In genomic region chr15:52642386-52643361, GRCh38 we compare ENCODE assay signal across 15 cellular contexts. TPM values are rescaled to one million over a fixed set of nuclear protein-coding genes. Genes with fewer than 3 reads are reported as not detected.
A peak's percentile ranks its signal among the peaks of the same experiment; 100 is the strongest.
DNase-seq lines count a peak whose midpoint lies in the region; ATAC-seq, FAIRE-seq and TF ChIP-seq lines count a peak whose summit lies in the region.
"Had no signal": no experiment of that assay in that cellular context is flagged by ENCODE, and none has a peak within 500 bp of the region (broad histone marks: within the 10 kb centered on the region; RNA-seq: fewer than 3 reads in every experiment).

No MANE protein-coding gene starts in this region.

- no peak overlapping the region for H3K27ac Mint-ChIP-seq in activated T-cell treated with anti-CD3 and anti-CD28 coated beads, Interleukin-2, amount 50 U/mL, for 72 hours

- peak; percentile 20 to 64 (median 43) for ATAC-seq in heart left ventricle
- ATAC-seq in GM21619 (IDR thresholded peaks at IDR 0.05; ENCODE audit: unreplicated experiment), result no peak
- no peak for ATAC-seq in activated T-cell treated with anti-CD3 and anti-CD28 coated beads, Interleukin-2, amount 50 U/mL, for 72 hours (replicated peaks in 1 of 2)
- ATAC-seq: HepG2, right lobe of liver had no signal

- TF ChIP-seq CTCF in heart left ventricle (IDR thresholded peaks at IDR 0.05), result no peak

- peaks cover 0 to 20% (median 13%) of the 10 kb centered on the region in 12 donors for H3K4me1 ChIP-seq in heart left ventricle
- peaks cover 9 to 39% (median 19%) of the 10 kb centered on the region in 5 donors for H3K4me1 ChIP-seq in subcutaneous abdominal adipose tissue (ENCODE audit: control insufficient read depth in 5 of 5, insufficient read depth in 5 of 5, low read length in 5 of 5)

- no peaks in the 10 kb centered on the region for H3K36me3 Mint-ChIP-seq in activated T-cell treated with anti-CD3 and anti-CD28 coated beads, Interleukin-2, amount 50 U/mL, for 72 hours (ENCODE audit: insufficient read depth in 2 of 2)

- 70 to 74% (median 72%) methylated on average over 5 of the region's 5 CpGs for WGBS in heart left ventricle, 4 donors

- H3K36me3 ChIP-seq in heart left ventricle, result peaks cover 0 to 64% (median 26%) of the 10 kb centered on the region in 9 donors
- H3K36me3 ChIP-seq in subcutaneous abdominal adipose tissue (ENCODE audit: control insufficient read depth in 5 of 5, insufficient read depth in 5 of 5, low read length in 5 of 5), result peaks cover 3 to 23% (median 20%) of the 10 kb centered on the region in 5 donors
- H3K36me3 ChIP-seq: adrenal gland had no signal

- DNase-seq in GM12891 (ENCODE audit: insufficient read length, low spot score), result no peak
- peak; percentile 64 for DNase-seq in amniotic epithelial cell (ENCODE audit: low read depth)
- DNase-seq in heart left ventricle, result no peak
- DNase-seq in activated T-cell treated with anti-CD3 and anti-CD28 coated beads, Interleukin-2, amount 50 U/mL, for 72 hours, result no peak
- no peak for DNase-seq in NCI-H1048 (lab: John Stamatoyannopoulos, UW)
- DNase-seq in 8988T, result no peak
- DNase-seq: activated CD4-positive, alpha-beta T cell treated with anti-CD3 and anti-CD28 coated beads, Interleukin-2, amount 50 U/mL, for 4 hours; adrenal gland; erythroblast; right lobe of liver; SIG-M5; stimulated activated CD8-positive, alpha-beta memory T cell treated with anti-CD3 and anti-CD28 coated beads, Interleukin-4, amount 100 ng/mL, for 48 hours had no signal

- peaks cover 9% of the 10 kb centered on the region for H3K4me1 Mint-ChIP-seq in activated T-cell treated with anti-CD3 and anti-CD28 coated beads, Interleukin-2, amount 50 U/mL, for 72 hours (ENCODE audit: low read depth)

- peak overlapping the region in 7 of 12 donors; percentile 4 to 48 (median 41) for H3K27ac ChIP-seq in heart left ventricle
- H3K27ac ChIP-seq in subcutaneous abdominal adipose tissue (ENCODE audit: low read depth, low read length), result peak overlapping the region; percentile 81
- H3K27ac ChIP-seq: right lobe of liver had no signal

- FAIRE-seq in GM12891 (lab: Jason Lieb, UNC), result peak; percentile 62
- FAIRE-seq: HepG2 had no signal

- H3K9me3 ChIP-seq in heart left ventricle (no peaks in the 10 kb centered on the region), subcutaneous abdominal adipose tissue (ENCODE audit: control insufficient read depth in 5 of 5, low read length in 5 of 5) (no peaks in the 10 kb centered on the region)
- H3K9me3 ChIP-seq: adrenal gland, right lobe of liver had no signal

- H3K4me3 ChIP-seq in heart left ventricle (no peak overlapping the region), subcutaneous abdominal adipose tissue (ENCODE audit: low read depth in 1 of 5, low read length in 5 of 5) (no peak overlapping the region)
- H3K4me3 ChIP-seq: adrenal gland, right lobe of liver had no signal

- H3K9ac ChIP-seq in subcutaneous abdominal adipose tissue (ENCODE audit: low read length in 5 of 5), result peak overlapping the region in 1 of 5 donors; percentile 35

- H3K27me3 Mint-ChIP-seq in activated T-cell treated with anti-CD3 and anti-CD28 coated beads, Interleukin-2, amount 50 U/mL, for 72 hours (ENCODE audit: low read depth), result no peaks in the 10 kb centered on the region

- TF ChIP-seq POLR2A in GM12891 (IDR thresholded peaks at IDR 0.05; ENCODE audit: low read depth, low read length), result no peak
- no peak for TF ChIP-seq POLR2A in heart left ventricle (IDR thresholded peaks at IDR 0.05)

- no peaks in the 10 kb centered on the region for H3K9me3 Mint-ChIP-seq in activated T-cell treated with anti-CD3 and anti-CD28 coated beads, Interleukin-2, amount 50 U/mL, for 72 hours

- no peaks in the 10 kb centered on the region for H3K27me3 ChIP-seq in heart left ventricle
- H3K27me3 ChIP-seq in subcutaneous abdominal adipose tissue (ENCODE audit: control insufficient read depth in 5 of 5, insufficient read depth in 4 of 5, low read length in 5 of 5), result no peaks in the 10 kb centered on the region
- H3K27me3 ChIP-seq: adrenal gland, right lobe of liver had no signal

- intact Hi-C loops in heart left ventricle (cut with DNase I), result no loop called here

- no peak overlapping the region for H3K4me3 Mint-ChIP-seq in activated T-cell treated with anti-CD3 and anti-CD28 coated beads, Interleukin-2, amount 50 U/mL, for 72 hours

TF ChIP-seq in GM12891, 5 proteins besides CTCF, POLR2A, EP300 and RAD21:
- TF ChIP-seq POU2F2 (IDR thresholded peaks at IDR 0.05; ENCODE audit: low read depth, low read length), result no peak

RNA-seq across cellular contexts. Expression of gene ATOSA, which starts 36.5 kb away (rescaled TPM):
- polyA plus RNA-seq in GM12891 (2012; ENCODE audit: low read depth, missing spikeins), result 7.9 TPM
- 10 to 100 TPM; 21.3 to 51.5 (median 29.8) TPM for total RNA-seq in heart left ventricle
- polyA plus RNA-seq in heart left ventricle, result 10 to 100 TPM; 12.2 to 42.7 TPM
- total RNA-seq in activated T-cell treated with anti-CD3 and anti-CD28 coated beads, Interleukin-2, amount 50 U/mL, for 72 hours, result 10 to 100 TPM; 37.2 to 41.7 TPM

Comparison
In these comparisons a context has a peak if more than half of its experiments do, and no peak if none do; other contexts are left out.
1. ATAC-seq: peak in heart left ventricle (4 of 4); none in GM21619 (single experiment) and activated T-cell treated with anti-CD3 and anti-CD28 coated beads, Interleukin-2, amount 50 U/mL, for 72 hours (0 of 2).